In genomic region chr1:89719502-89720306, GRCh38 we compare ENCODE assay signal across 8 cellular contexts.
DNase-seq lines count a peak whose midpoint lies in the region; ATAC-seq and TF ChIP-seq lines count a peak whose summit lies in the region.

No MANE protein-coding gene starts in this region.

- H3K27ac Mint-ChIP-seq in mesothelial cell of epicardium, result no peak overlapping the region

- CTCF ChIA-PET in PC-3 (lab: Charles Lee), result interaction anchor here (0.7 kb wide), 1 partner anchor 43 kb away, joined by 5 read pairs; no protein-coding TSS in a partner anchor

- no peaks in the 10 kb centered on the region for H4K20me1 ChIP-seq in PC-3 (ENCODE audit: low read length)
- no peaks in the 10 kb centered on the region for H4K20me1 ChIP-seq in fibroblast of lung (ENCODE audit: control insufficient read depth, extremely low read depth, insufficient read depth, low read length)

- peaks cover 11% of the 10 kb centered on the region for H3K4me1 Mint-ChIP-seq in mesothelial cell of epicardium

- no TSS peak for BruUV-seq in PC-3 (replicated peaks; lab: Mats Ljungman, UMichigan)

- H3K4me1 ChIP-seq in PC-3 (ENCODE audit: insufficient read depth, low read length), result peaks cover 40% of the 10 kb centered on the region
- H3K4me1 ChIP-seq in fibroblast of lung (ENCODE audit: control insufficient read depth, extremely low read depth, insufficient read depth, low read length), result peaks cover 8% of the 10 kb centered on the region

- H2AFZ ChIP-seq in PC-3 (ENCODE audit: low read length) (no peak overlapping the region; the same call in 1 of the 2 replicates), fibroblast of lung (ENCODE audit: low read length) (no peak overlapping the region)

- no peaks in the 10 kb centered on the region for H3K27me3 ChIP-seq in PC-3 (ENCODE audit: low read length)
- no peaks in the 10 kb centered on the region for H3K27me3 ChIP-seq in fibroblast of lung (ENCODE audit: control insufficient read depth, insufficient read depth, low read length)
- no peaks in the 10 kb centered on the region for H3K27me3 ChIP-seq in dorsolateral prefrontal cortex

- peaks cover 4% of the 10 kb centered on the region for H3K9me3 Mint-ChIP-seq in mesothelial cell of epicardium

- H3K36me3 ChIP-seq in PC-3 (ENCODE audit: low read depth, low read length) (no peaks in the 10 kb centered on the region), fibroblast of lung (ENCODE audit: control insufficient read depth, insufficient read depth, low read length) (no peaks in the 10 kb centered on the region)

- no peak for TF ChIP-seq CTCF in PC-3 (conservative IDR thresholded peaks at IDR 0.05; ENCODE audit: low read depth, low read length)
- TF ChIP-seq CTCF in fibroblast of lung (conservative IDR thresholded peaks at IDR 0.05 in 1 of 2, IDR thresholded peaks at IDR 0.05 in 1 of 2; ENCODE audit: low read depth in 1 of 2, low read length in 2 of 2), result no peak
- TF ChIP-seq CTCF in dorsolateral prefrontal cortex (IDR thresholded peaks at IDR 0.05 in 54 of 56, conservative IDR thresholded peaks at IDR 0.05 in 2 of 56; ENCODE audit: low read depth in 1 of 56, partially characterized antibody in 56 of 56), result peak in 1 of 56 donors; percentile 9
- TF ChIP-seq CTCF in mesothelial cell of epicardium (IDR thresholded peaks at IDR 0.05; ENCODE audit: unreplicated experiment), result no peak

- no peaks in the 10 kb centered on the region for H3K36me3 Mint-ChIP-seq in mesothelial cell of epicardium

- peak overlapping the region; percentile 59 for H3K27ac ChIP-seq in PC-3 (ENCODE audit: low read length)
- peak overlapping the region; percentile 31 for H3K27ac ChIP-seq in fibroblast of lung (ENCODE audit: insufficient read depth, low read length)
- peak overlapping the region in 3 of 59 donors; percentile 11 to 28 (median 24) for H3K27ac ChIP-seq in dorsolateral prefrontal cortex

- intact Hi-C loops in PC-3 (cut with micrococcal nuclease) (loop anchor here (2.0 to 5.0 kb wide), 2 partner anchors 43 to 83 kb away; no protein-coding TSS in a partner anchor), dorsolateral prefrontal cortex (cut with DNase I) (no loop called here)

- H3K9ac ChIP-seq in PC-3 (ENCODE audit: low read length), result 0 out of 2 replicates have a peak overlapping the region, but pooled peaks have one; percentile 2
- H3K9ac ChIP-seq in fibroblast of lung (ENCODE audit: insufficient read depth, low read length), result no peak overlapping the region

- ATAC-seq in GM19351 (IDR thresholded peaks at IDR 0.05; ENCODE audit: unreplicated experiment) (peak; percentile 92), HG03196 (IDR thresholded peaks at IDR 0.05; ENCODE audit: unreplicated experiment) (peak; percentile 92), PC-3 (peak; percentile 63)

- H3F3A ChIP-seq in PC-3 (ENCODE audit: low read length, unreplicated experiment), result no peaks in the 10 kb centered on the region

- H3K4me3 ChIP-seq in PC-3 (ENCODE audit: low read length) (peak overlapping the region; percentile 29; the same call in 1 of the 2 replicates), fibroblast of lung (replicated peaks in 1 of 4; ENCODE audit: control extremely low read depth in 1 of 4, insufficient read depth in 1 of 4, low read depth in 3 of 4, low read length in 4 of 4) (peak overlapping the region in 3 of 4 experiments; percentile 9 to 44 (median 12)), dorsolateral prefrontal cortex (no peak overlapping the region)

- H3K9me3 ChIP-seq in PC-3 (ENCODE audit: low read length) (no peaks in the 10 kb centered on the region), fibroblast of lung (ENCODE audit: control insufficient read depth, insufficient read depth, low read depth, low read length) (no peaks in the 10 kb centered on the region)

- peaks cover 2% of the 10 kb centered on the region for H3K27me3 Mint-ChIP-seq in mesothelial cell of epicardium (ENCODE audit: low read depth)

- no peak overlapping the region for H3K4me3 Mint-ChIP-seq in mesothelial cell of epicardium

- DNase-seq in DMS79 treated with DMSO at 0.1 percent for 48 hours (lab: John Stamatoyannopoulos, UW) (peak; percentile 82), PC-3 (no peak), fibroblast of lung (ENCODE audit: low read depth in 2 of 2) (peak; percentile 48 to 67), dorsolateral prefrontal cortex (no peak), mesothelial cell of epicardium (ENCODE audit: low spot score in 2 of 2, unreplicated experiment in 2 of 2) (no peak), NCI-H345 (lab: John Stamatoyannopoulos, UW) (no peak)

- no peaks in the 10 kb centered on the region for H3K9me2 ChIP-seq in PC-3 (replicated peaks; ENCODE audit: low read length)

- POLR2A ChIA-PET in PC-3 (lab: Charles Lee; ENCODE audit: unreplicated experiment), result interaction anchor here (0.6 kb wide), 2 partner anchors 84 to 1018 kb away, joined by 3 read pairs; no protein-coding TSS in a partner anchor

- H3K4me2 ChIP-seq in PC-3 (ENCODE audit: low read length) (peak overlapping the region; percentile 58), fibroblast of lung (ENCODE audit: extremely low read depth, insufficient read depth, low read length) (peak overlapping the region; percentile 75)

- H3K79me2 ChIP-seq in PC-3 (ENCODE audit: low read length) (no peaks in the 10 kb centered on the region), fibroblast of lung (ENCODE audit: control insufficient read depth, insufficient read depth, low read length) (no peaks in the 10 kb centered on the region)

Comparison
In these comparisons a context has a peak if more than half of its experiments do, and no peak if none do; other contexts are left out.
1. DNase-seq: peak in DMS79 treated with DMSO at 0.1 percent for 48 hours (single experiment) and fibroblast of lung (2 of 2); none in PC-3 (single experiment), dorsolateral prefrontal cortex (0 of 10), mesothelial cell of epicardium (0 of 2) and NCI-H345 (single experiment).
2. H3K4me3 ChIP-seq: peak in PC-3 (single experiment) and fibroblast of lung (3 of 4); none in dorsolateral prefrontal cortex (0 of 59).
3. Peak in every context shown above with its lines, with median percentiles within 50 percentile points of each other: ATAC-seq.